Comparison of ENCODE assay signal across 7 cellular contexts in the genomic region with DNA sequence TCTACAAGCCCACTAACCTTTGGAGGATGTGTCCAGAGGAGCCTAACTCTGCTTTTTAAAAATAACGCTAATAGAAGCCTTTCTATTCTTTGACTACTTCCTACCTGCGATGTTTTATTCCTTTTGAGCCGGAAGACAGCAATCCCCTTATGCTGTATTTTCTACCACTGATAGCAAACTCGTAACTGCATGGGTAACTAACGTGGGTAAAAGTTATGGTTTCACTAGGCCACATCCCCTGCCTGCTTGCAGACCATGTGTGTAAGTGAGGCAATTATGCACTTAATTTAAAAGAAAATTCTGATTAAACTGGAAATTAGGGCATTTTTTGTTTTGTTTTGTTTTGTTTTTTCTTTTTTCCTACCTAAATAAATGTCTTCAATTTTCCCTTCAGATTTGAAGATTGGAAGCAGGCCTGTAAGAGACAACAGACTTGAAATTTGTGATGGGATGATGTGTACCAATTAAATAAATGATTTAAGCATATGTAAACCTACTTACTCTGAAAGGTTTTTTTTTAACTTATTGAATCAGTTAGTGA.
A peak's percentile ranks its signal among the peaks of the same experiment; 100 is the strongest.
DNase-seq lines count a peak whose midpoint lies in the region; ATAC-seq lines count a peak whose summit lies in the region.

No MANE protein-coding gene starts in this region.

- H3K36me3 Mint-ChIP-seq in stimulated activated naive B cell treated with anti-CD40 and anti-IgM and Interleukin-4, amounts not matched to agents 10 μg/mL and 1 μg/mL and 100 μg/mL, for 72 hours: peaks cover 14 to 18% of the 10 kb centered on the region in 2 donors

- peaks cover 38% of the 10 kb centered on the region for H3K36me3 ChIP-seq in HUES48 (ENCODE audit: control insufficient read depth, insufficient read depth, low read length)
- H3K36me3 ChIP-seq in adipocyte (ENCODE audit: control insufficient read depth, insufficient read depth, low read length, severe bottlenecking): peaks cover 27% of the 10 kb centered on the region

- H3K9me3 ChIP-seq in HUES48 (ENCODE audit: control insufficient read depth, insufficient read depth, low read length) (no peaks in the 10 kb centered on the region), adipocyte (ENCODE audit: control insufficient read depth, low read length) (no peaks in the 10 kb centered on the region), iPS-18c (ENCODE audit: control insufficient read depth, insufficient read depth, low read length) (no peaks in the 10 kb centered on the region)

- peak overlapping the region; percentile 100 for H3K27ac Mint-ChIP-seq in stimulated activated naive B cell treated with anti-CD40 and anti-IgM and Interleukin-4, amounts not matched to agents 10 μg/mL and 1 μg/mL and 100 μg/mL, for 72 hours

- peak; percentile 31 for ATAC-seq in GM21423 (IDR thresholded peaks at IDR 0.05; ENCODE audit: unreplicated experiment)
- ATAC-seq in stimulated activated naive B cell treated with anti-CD40 and anti-IgM and Interleukin-4, amounts not matched to agents 10 μg/mL and 1 μg/mL and 100 μg/mL, for 72 hours (replicated peaks): peak; percentile 18 to 24

- peaks cover 7% of the 10 kb centered on the region in 2 donors for H3K4me1 Mint-ChIP-seq in stimulated activated naive B cell treated with anti-CD40 and anti-IgM and Interleukin-4, amounts not matched to agents 10 μg/mL and 1 μg/mL and 100 μg/mL, for 72 hours

- peak overlapping the region; percentile 99 to 100 for H3K4me3 Mint-ChIP-seq in stimulated activated naive B cell treated with anti-CD40 and anti-IgM and Interleukin-4, amounts not matched to agents 10 μg/mL and 1 μg/mL and 100 μg/mL, for 72 hours

- no peaks in the 10 kb centered on the region for H3K9me3 Mint-ChIP-seq in stimulated activated naive B cell treated with anti-CD40 and anti-IgM and Interleukin-4, amounts not matched to agents 10 μg/mL and 1 μg/mL and 100 μg/mL, for 72 hours

- H3K4me1 ChIP-seq in HUES48 (ENCODE audit: control insufficient read depth, insufficient read depth, low read length) (peaks cover 34% of the 10 kb centered on the region), adipocyte (ENCODE audit: control insufficient read depth, insufficient read depth, low read length) (peaks cover 31% of the 10 kb centered on the region)

- peak overlapping the region; percentile 98 for H3K27ac ChIP-seq in HUES48 (ENCODE audit: low read depth, low read length)

- peak overlapping the region; percentile 96 for H3K9ac ChIP-seq in HUES48 (ENCODE audit: low read depth, low read length)
- peak overlapping the region; percentile 98 for H3K9ac ChIP-seq in adipocyte (ENCODE audit: low read length)

- H3K4me3 ChIP-seq in GM08714 (ENCODE audit: low read length) (peak overlapping the region; percentile 93), HUES48 (ENCODE audit: low read depth, low read length) (peak overlapping the region; percentile 93), adipocyte (ENCODE audit: low read length) (peak overlapping the region; percentile 99), iPS-18c (ENCODE audit: insufficient read depth, low read depth, low read length) (peak overlapping the region; percentile 84)

- H3K27me3 Mint-ChIP-seq in stimulated activated naive B cell treated with anti-CD40 and anti-IgM and Interleukin-4, amounts not matched to agents 10 μg/mL and 1 μg/mL and 100 μg/mL, for 72 hours: no peaks in the 10 kb centered on the region

- DNase-seq in adipocyte (ENCODE audit: low read depth): peak; percentile 38
- DNase-seq in stimulated activated naive B cell treated with anti-CD40 and anti-IgM and Interleukin-4, amounts not matched to agents 10 μg/mL and 1 μg/mL and 100 μg/mL, for 72 hours: no peak
- DNase-seq in T1000 (lab: John Stamatoyannopoulos, UW): no peak

- no peaks in the 10 kb centered on the region for H3K27me3 ChIP-seq in HUES48 (ENCODE audit: control insufficient read depth, insufficient read depth, low read length)
- H3K27me3 ChIP-seq in adipocyte (replicated peaks; ENCODE audit: control insufficient read depth, insufficient read depth, low read length): no peaks in the 10 kb centered on the region
